Comparison of ENCODE assay signal across 8 cellular contexts in the genomic region with DNA sequence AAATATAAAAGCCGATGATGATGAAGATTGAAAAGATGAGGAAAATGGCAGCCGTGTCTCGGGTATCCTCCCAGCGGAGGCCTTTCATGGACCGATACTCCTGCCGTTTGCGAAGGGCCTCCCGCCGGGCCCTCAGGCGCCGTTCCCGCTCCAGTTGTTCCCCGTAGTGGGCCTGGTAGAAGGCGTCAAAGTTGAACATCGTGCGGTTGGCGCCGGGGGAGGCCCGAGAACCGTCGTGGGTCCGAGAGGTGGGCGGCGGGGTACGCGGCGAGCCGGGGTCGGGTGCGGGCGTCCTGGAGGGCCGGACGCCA. TPM values are rescaled to one million over a fixed set of nuclear protein-coding genes. Genes with fewer than 3 reads are reported as not detected.
DNase-seq lines count a peak whose midpoint lies in the region; ATAC-seq and TF ChIP-seq lines count a peak whose summit lies in the region.

No MANE protein-coding gene starts in this region.

- no peak for DNase-seq in heart right ventricle
- DNase-seq in left cardiac atrium = no peak
- no peak for DNase-seq in activated T-helper 1 cell treated with anti-CD3 and anti-CD28 coated beads, Interleukin-12 subunit alpha, Interleukin-12 subunit beta, Interleukin-2, Interleukin-4 antibody, amounts not matched to agents 30 ng/mL and 10 ng/mL and 1 ng/mL, durations not matched to agents 14 hours and 24 hours and 36 hours (ENCODE audit: low spot score)
- no peak for DNase-seq in pons (ENCODE audit: low spot score)
- DNase-seq in NCI-H1105 treated with DMSO at 0.1 percent for 48 hours (lab: John Stamatoyannopoulos, UW) = no peak
- DNase-seq in AML-193 (lab: John Stamatoyannopoulos, UW) = no peak

- H3K9me3 ChIP-seq in heart right ventricle (no peaks in the 10 kb centered on the region), iPS-20b (ENCODE audit: insufficient read depth, low read depth, low read length) (no peaks in the 10 kb centered on the region), stomach smooth muscle (ENCODE audit: control insufficient read depth in 2 of 2, low read length in 2 of 2) (no peaks in the 10 kb centered on the region)

- peak overlapping the region; percentile 85 to 99 (median 96) for H3K4me3 ChIP-seq in heart right ventricle
- peak overlapping the region; percentile 97 for H3K4me3 ChIP-seq in iPS-20b (ENCODE audit: low read length)
- peak overlapping the region; percentile 90 to 97 for H3K4me3 ChIP-seq in stomach smooth muscle (ENCODE audit: low read length in 2 of 2)

- no peak for ATAC-seq in heart right ventricle
- no peak for ATAC-seq in left cardiac atrium

- peak overlapping the region; percentile 92 for H3K9ac ChIP-seq in iPS-20b (ENCODE audit: low read depth, low read length)
- peak overlapping the region; percentile 91 for H3K9ac ChIP-seq in stomach smooth muscle (ENCODE audit: low read length in 2 of 2)

- intact Hi-C loops in heart right ventricle (cut with DNase I) = loop anchor here in 2 of 10 donors (10.0 kb wide), 2 partner anchors 52 to 108 kb away; a partner anchor contains a TSS
- intact Hi-C loops in left cardiac atrium (cut with DNase I) = no loop called here
- intact Hi-C loops in activated T-helper 1 cell treated with anti-CD3 and anti-CD28 coated beads, Interleukin-12 subunit alpha, Interleukin-12 subunit beta, Interleukin-2, Interleukin-4 antibody, amounts not matched to agents 30 ng/mL and 10 ng/mL and 1 ng/mL, durations not matched to agents 14 hours and 24 hours and 36 hours (cut with micrococcal nuclease) = loop anchor here (1.0 to 10.0 kb wide), 10 partner anchors 15 to 492 kb away; a partner anchor contains a TSS

- H3K27ac ChIP-seq in heart right ventricle (peak overlapping the region in 9 of 10 donors; percentile 79 to 93 (median 87)), iPS-20b (ENCODE audit: low read length) (no peak overlapping the region), stomach smooth muscle (ENCODE audit: low read length) (peak overlapping the region; percentile 83)

- H3K27me3 ChIP-seq in heart right ventricle (no peaks in the 10 kb centered on the region), iPS-20b (ENCODE audit: insufficient read depth, low read length) (no peaks in the 10 kb centered on the region), stomach smooth muscle (ENCODE audit: control insufficient read depth in 1 of 2, insufficient read depth in 2 of 2, low read length in 2 of 2) (no peaks in the 10 kb centered on the region)

- H3K4me1 Mint-ChIP-seq in activated T-helper 1 cell treated with anti-CD3 and anti-CD28 coated beads, Interleukin-12 subunit alpha, Interleukin-12 subunit beta, Interleukin-2, Interleukin-4 antibody, amounts not matched to agents 30 ng/mL and 10 ng/mL and 1 ng/mL, durations not matched to agents 14 hours and 24 hours and 36 hours (ENCODE audit: low read depth) = peaks cover 25% of the 10 kb centered on the region

- H3K4me3 Mint-ChIP-seq in activated T-helper 1 cell treated with anti-CD3 and anti-CD28 coated beads, Interleukin-12 subunit alpha, Interleukin-12 subunit beta, Interleukin-2, Interleukin-4 antibody, amounts not matched to agents 30 ng/mL and 10 ng/mL and 1 ng/mL, durations not matched to agents 14 hours and 24 hours and 36 hours = peak overlapping the region; percentile 99

- peak overlapping the region; percentile 90 for H3K27ac Mint-ChIP-seq in activated T-helper 1 cell treated with anti-CD3 and anti-CD28 coated beads, Interleukin-12 subunit alpha, Interleukin-12 subunit beta, Interleukin-2, Interleukin-4 antibody, amounts not matched to agents 30 ng/mL and 10 ng/mL and 1 ng/mL, durations not matched to agents 14 hours and 24 hours and 36 hours

- WGBS in heart right ventricle, 2 donors = 0 to 1% methylated on average over 33 of the region's 33 CpGs

- H3K4me1 ChIP-seq in heart right ventricle (peaks cover 10 to 55% (median 33%) of the 10 kb centered on the region in 9 donors), iPS-20b (ENCODE audit: insufficient read depth, low read length) (peaks cover 2% of the 10 kb centered on the region; the same call in 1 of the 2 replicates), stomach smooth muscle (ENCODE audit: control insufficient read depth, insufficient read depth, low read length) (peaks cover 33% of the 10 kb centered on the region)

- H3K9me3 Mint-ChIP-seq in activated T-helper 1 cell treated with anti-CD3 and anti-CD28 coated beads, Interleukin-12 subunit alpha, Interleukin-12 subunit beta, Interleukin-2, Interleukin-4 antibody, amounts not matched to agents 30 ng/mL and 10 ng/mL and 1 ng/mL, durations not matched to agents 14 hours and 24 hours and 36 hours = no peaks in the 10 kb centered on the region

- H3K36me3 Mint-ChIP-seq in activated T-helper 1 cell treated with anti-CD3 and anti-CD28 coated beads, Interleukin-12 subunit alpha, Interleukin-12 subunit beta, Interleukin-2, Interleukin-4 antibody, amounts not matched to agents 30 ng/mL and 10 ng/mL and 1 ng/mL, durations not matched to agents 14 hours and 24 hours and 36 hours (ENCODE audit: low read depth) = peaks cover 26% of the 10 kb centered on the region

- H3K36me3 ChIP-seq in heart right ventricle (peaks cover 0 to 34% (median 9%) of the 10 kb centered on the region in 9 donors), iPS-20b (ENCODE audit: insufficient read depth, low read depth, low read length) (peaks cover 27% of the 10 kb centered on the region), stomach smooth muscle (ENCODE audit: control insufficient read depth in 2 of 2, insufficient read depth in 2 of 2, low read length in 2 of 2) (peaks cover 11 to 14% of the 10 kb centered on the region in 2 donors)

- H3K27me3 Mint-ChIP-seq in activated T-helper 1 cell treated with anti-CD3 and anti-CD28 coated beads, Interleukin-12 subunit alpha, Interleukin-12 subunit beta, Interleukin-2, Interleukin-4 antibody, amounts not matched to agents 30 ng/mL and 10 ng/mL and 1 ng/mL, durations not matched to agents 14 hours and 24 hours and 36 hours (ENCODE audit: insufficient read depth) = no peaks in the 10 kb centered on the region

- TF ChIP-seq CTCF in heart right ventricle (IDR thresholded peaks at IDR 0.05) = no peak

RNA-seq across cellular contexts. Expression of a gene that starts 0.6 kb away (rescaled TPM):
- total RNA-seq in heart right ventricle = 10 to 100 TPM; 12.1 to 20.8 (median 15.8) TPM
- polyA plus RNA-seq in heart right ventricle = 1 to 10 TPM; 9.1 TPM
- total RNA-seq in left cardiac atrium = 10 to 100 TPM; 13.6 to 14.3 TPM
- total RNA-seq in activated T-helper 1 cell treated with anti-CD3 and anti-CD28 coated beads, Interleukin-12 subunit alpha, Interleukin-12 subunit beta, Interleukin-2, Interleukin-4 antibody, amounts not matched to agents 30 ng/mL and 10 ng/mL and 1 ng/mL, durations not matched to agents 14 hours and 24 hours and 36 hours = 11.2 and 11.6 TPM in 2 replicates

RNA-seq across cellular contexts. Expression of a gene that starts 0.7 kb away (rescaled TPM):
- total RNA-seq in heart right ventricle (10 to 100 TPM; 63.4 to 89.9 (median 66.8) TPM), left cardiac atrium (10 to 100 TPM; 70.3 to 72.5 TPM)
- polyA plus RNA-seq in heart right ventricle = 100 to 1,000 TPM; 123 to 134 TPM
- 128 and 138 TPM in 2 replicates for total RNA-seq in activated T-helper 1 cell treated with anti-CD3 and anti-CD28 coated beads, Interleukin-12 subunit alpha, Interleukin-12 subunit beta, Interleukin-2, Interleukin-4 antibody, amounts not matched to agents 30 ng/mL and 10 ng/mL and 1 ng/mL, durations not matched to agents 14 hours and 24 hours and 36 hours

RNA-seq across cellular contexts. Expression of a gene that starts 15.1 kb away (rescaled TPM):
- total RNA-seq in heart right ventricle (1 to 10 TPM; 1.1 to 3.6 (median 2.2) TPM), left cardiac atrium (1 to 10 TPM; 1.4 to 2.5 TPM)
- 1 to 10 TPM; 1.2 to 1.4 TPM for polyA plus RNA-seq in heart right ventricle
- 0.18 and 0.34 TPM in 2 replicates for total RNA-seq in activated T-helper 1 cell treated with anti-CD3 and anti-CD28 coated beads, Interleukin-12 subunit alpha, Interleukin-12 subunit beta, Interleukin-2, Interleukin-4 antibody, amounts not matched to agents 30 ng/mL and 10 ng/mL and 1 ng/mL, durations not matched to agents 14 hours and 24 hours and 36 hours

RNA-seq across cellular contexts. Expression of a gene that starts 36.8 kb away (rescaled TPM):
- total RNA-seq in heart right ventricle = 1 to 10 TPM in 9 of 10 donors, under 1 TPM in 1; 0.88 to 2.7 (median 1.8) TPM
- polyA plus RNA-seq in heart right ventricle = 1 to 10 TPM; 2.5 to 3.4 TPM
- total RNA-seq in left cardiac atrium = 1 to 10 TPM; 2.0 to 2.6 TPM
- 24.9 and 26.7 TPM in 2 replicates for total RNA-seq in activated T-helper 1 cell treated with anti-CD3 and anti-CD28 coated beads, Interleukin-12 subunit alpha, Interleukin-12 subunit beta, Interleukin-2, Interleukin-4 antibody, amounts not matched to agents 30 ng/mL and 10 ng/mL and 1 ng/mL, durations not matched to agents 14 hours and 24 hours and 36 hours

RNA-seq across cellular contexts. Expression of a gene that starts 55.9 kb away (rescaled TPM):
- total RNA-seq in heart right ventricle = 10 to 100 TPM; 20.0 to 36.8 (median 29.6) TPM
- polyA plus RNA-seq in heart right ventricle = 10 to 100 TPM; 26.8 to 36.6 TPM
- total RNA-seq in left cardiac atrium = 10 to 100 TPM; 22.6 to 27.4 TPM
- total RNA-seq in activated T-helper 1 cell treated with anti-CD3 and anti-CD28 coated beads, Interleukin-12 subunit alpha, Interleukin-12 subunit beta, Interleukin-2, Interleukin-4 antibody, amounts not matched to agents 30 ng/mL and 10 ng/mL and 1 ng/mL, durations not matched to agents 14 hours and 24 hours and 36 hours = 18.9 and 24.3 TPM in 2 replicates
